Comparison of ENCODE assay signal across 25 cellular contexts in the genomic region with DNA sequence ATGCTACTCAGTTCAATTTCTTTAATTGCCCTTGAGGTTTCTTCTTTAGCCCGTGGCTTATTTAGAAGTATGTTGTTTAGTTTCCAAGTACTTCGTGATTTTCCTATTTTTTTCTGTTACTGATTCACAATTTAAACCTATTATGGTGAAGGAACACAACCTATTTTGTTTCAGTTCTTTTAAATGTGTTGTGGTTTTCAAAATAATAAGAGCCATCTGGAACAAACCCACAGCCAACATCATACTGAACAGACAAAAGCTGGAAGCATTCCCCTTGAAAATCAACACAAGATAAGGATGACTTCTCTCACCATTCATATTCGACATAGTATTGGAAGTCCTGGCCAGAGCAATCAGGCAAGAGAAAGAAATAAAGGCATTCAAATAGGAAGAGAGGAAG.
DNase-seq lines count a peak whose midpoint lies in the region; FAIRE-seq and TF ChIP-seq lines count a peak whose summit lies in the region.
"Had no signal": no experiment of that assay in that cellular context is flagged by ENCODE, and none has a peak within 500 bp of the region (broad histone marks: within the 10 kb centered on the region; RNA-seq: fewer than 3 reads in every experiment).

No MANE protein-coding gene starts in this region.

- no peaks in the 10 kb centered on the region for H3K9me3 ChIP-seq in GM23248 (ENCODE audit: low read depth)
- no peaks in the 10 kb centered on the region for H3K9me3 ChIP-seq in astrocyte (ENCODE audit: insufficient read depth, low read depth, low read length)

- no peak overlapping the region for H3K4me3 Mint-ChIP-seq in astrocyte (ENCODE audit: unreplicated experiment)
- no peak overlapping the region for H3K4me3 Mint-ChIP-seq in activated T-cell treated with anti-CD3 and anti-CD28 coated beads, Interleukin-2, amount 50 U/mL, for 24 hours
- H3K4me3 Mint-ChIP-seq: CD8-positive, alpha-beta memory T cell had no signal

- peak; percentile 78 for DNase-seq in AG10803 (ENCODE audit: low read depth)
- DNase-seq in GM23248: peak; percentile 11
- DNase-seq in astrocyte (ENCODE audit: low read depth): peak; percentile 54
- peak; percentile 75 for DNase-seq in fibroblast of the aortic adventitia (ENCODE audit: low read depth)
- DNase-seq in SHP77 treated with DMSO at 0.1 percent for 48 hours (lab: John Stamatoyannopoulos, UW): no peak
- no peak for DNase-seq in frontal cortex (ENCODE audit: low spot score in 2 of 2)
- no peak for DNase-seq in activated T-cell treated with anti-CD3 and anti-CD28 coated beads, Interleukin-2, amount 50 U/mL, for 24 hours
- DNase-seq: 8988T; AML-193; CD8-positive, alpha-beta memory T cell; DMS53; EL; HCEC 1CT; IMR-90; NCI-H1092 treated with DMSO at 0.1 percent for 48 hours; NCI-H1436 treated with DMSO at 0.1 percent for 48 hours; NCI-H1930; NCI-H2171; NCI-H345; NCI-H524; NCI-H774; NK-92 treated with Interleukin-12 subunit alpha and Interleukin-12 subunit beta, amount 100 ng/mL, for 24 hours had no signal

- no peaks in the 10 kb centered on the region for H3K9me2 ChIP-seq in GM23248 (ENCODE audit: insufficient read depth)

- no peak for FAIRE-seq in astrocyte (lab: Jason Lieb, UNC)
- no peak for FAIRE-seq in frontal cortex (lab: Jason Lieb, UNC)
- FAIRE-seq: GM12878 had no signal

- no peaks in the 10 kb centered on the region for H3K36me3 Mint-ChIP-seq in astrocyte (ENCODE audit: low read depth, unreplicated experiment)
- H3K36me3 Mint-ChIP-seq in activated T-cell treated with anti-CD3 and anti-CD28 coated beads, Interleukin-2, amount 50 U/mL, for 24 hours (ENCODE audit: low read depth): no peaks in the 10 kb centered on the region
- H3K36me3 Mint-ChIP-seq: CD8-positive, alpha-beta memory T cell had no signal

- peaks cover 5% of the 10 kb centered on the region for H3K4me1 ChIP-seq in GM23248 (ENCODE audit: insufficient read depth)
- H3K4me1 ChIP-seq in astrocyte (ENCODE audit: insufficient read depth, low read length): no peaks in the 10 kb centered on the region

- peaks cover 15% of the 10 kb centered on the region for H3K4me1 Mint-ChIP-seq in astrocyte (ENCODE audit: low read depth, unreplicated experiment)
- H3K4me1 Mint-ChIP-seq in activated T-cell treated with anti-CD3 and anti-CD28 coated beads, Interleukin-2, amount 50 U/mL, for 24 hours (ENCODE audit: low read depth): no peaks in the 10 kb centered on the region
- H3K4me1 Mint-ChIP-seq: CD8-positive, alpha-beta memory T cell had no signal

- H2AFZ ChIP-seq in GM23248 (no peak overlapping the region), astrocyte (ENCODE audit: low read depth, low read length) (no peak overlapping the region)

- H3K27me3 ChIP-seq in GM23248 (replicated peaks; ENCODE audit: insufficient read depth) (peaks cover 8% of the 10 kb centered on the region), astrocyte (ENCODE audit: insufficient read depth, low read length) (no peaks in the 10 kb centered on the region)

- in situ Hi-C loops in GM23248 (cut with MboI): no loop called here

- H3K27ac ChIP-seq in GM23248: no peak overlapping the region
- no peak overlapping the region for H3K27ac ChIP-seq in astrocyte (ENCODE audit: low read depth, low read length)
- H3K27ac ChIP-seq: C4-2B, KMS-11 had no signal

- H3K36me3 ChIP-seq in GM23248 (ENCODE audit: low read depth) (no peaks in the 10 kb centered on the region), astrocyte (ENCODE audit: insufficient read depth, low read length) (no peaks in the 10 kb centered on the region)

- H3K79me2 ChIP-seq in GM23248 (ENCODE audit: insufficient read depth) (no peaks in the 10 kb centered on the region), astrocyte (ENCODE audit: insufficient read depth, low read length) (no peaks in the 10 kb centered on the region)

- no peak overlapping the region for H3K9ac ChIP-seq in GM23248
- no peak overlapping the region for H3K9ac ChIP-seq in astrocyte (ENCODE audit: low read length)
- H3K9ac ChIP-seq: KMS-11 had no signal

- H3K4me2 ChIP-seq in GM23248 (ENCODE audit: unreplicated experiment) (no peak overlapping the region), astrocyte (ENCODE audit: low read length) (no peak overlapping the region)
- H3K4me2 ChIP-seq: KMS-11 had no signal

- no peak overlapping the region for H3K27ac Mint-ChIP-seq in astrocyte (ENCODE audit: unreplicated experiment)
- H3K27ac Mint-ChIP-seq in activated T-cell treated with anti-CD3 and anti-CD28 coated beads, Interleukin-2, amount 50 U/mL, for 24 hours: no peak overlapping the region
- H3K27ac Mint-ChIP-seq: CD8-positive, alpha-beta memory T cell had no signal

- no peaks in the 10 kb centered on the region for H4K20me1 ChIP-seq in GM23248 (ENCODE audit: insufficient read depth)
- no peaks in the 10 kb centered on the region for H4K20me1 ChIP-seq in astrocyte (ENCODE audit: insufficient read depth, low read length)

- H3K9me3 Mint-ChIP-seq in astrocyte (ENCODE audit: unreplicated experiment): no peaks in the 10 kb centered on the region
- H3K9me3 Mint-ChIP-seq in activated T-cell treated with anti-CD3 and anti-CD28 coated beads, Interleukin-2, amount 50 U/mL, for 24 hours: peaks cover 6% of the 10 kb centered on the region

- H3F3A ChIP-seq in GM23248 (ENCODE audit: insufficient read depth): peaks cover 16% of the 10 kb centered on the region

- no peak overlapping the region for H3K4me3 ChIP-seq in AG10803 (ENCODE audit: low read length)
- no peak overlapping the region for H3K4me3 ChIP-seq in GM23248
- H3K4me3 ChIP-seq in astrocyte (ENCODE audit: insufficient read depth, low read depth, low read length): no peak overlapping the region
- H3K4me3 ChIP-seq in fibroblast of the aortic adventitia (ENCODE audit: low read depth, low read length): no peak overlapping the region
- H3K4me3 ChIP-seq: GM12878 had no signal

- TF ChIP-seq CTCF in AG10803 (conservative IDR thresholded peaks at IDR 0.05; ENCODE audit: low read length): no peak
- TF ChIP-seq CTCF in astrocyte (IDR thresholded peaks at IDR 0.05; ENCODE audit: insufficient read depth, low read depth, low read length): no peak
- no peak for TF ChIP-seq CTCF in fibroblast of the aortic adventitia (IDR thresholded peaks at IDR 0.05; ENCODE audit: insufficient read depth, low read length)

- 1 to 5% methylated on average over 3 of the region's 3 CpGs for WGBS in GM23248 (ENCODE audit: low coverage in 1 of 2, low lambda C conversion rate in 2 of 2, missing lambda C conversion rate in 2 of 2), 2 experiments

- no peaks in the 10 kb centered on the region for H3K27me3 Mint-ChIP-seq in astrocyte (ENCODE audit: low read depth, unreplicated experiment)
- peaks cover 11% of the 10 kb centered on the region for H3K27me3 Mint-ChIP-seq in activated T-cell treated with anti-CD3 and anti-CD28 coated beads, Interleukin-2, amount 50 U/mL, for 24 hours

Comparison
In these comparisons a context has a peak if more than half of its experiments do, and no peak if none do; other contexts are left out.
1. DNase-seq: peak in AG10803 (single experiment), GM23248 (single experiment), astrocyte (single experiment) and fibroblast of the aortic adventitia (single experiment); none in SHP77 treated with DMSO at 0.1 percent for 48 hours (single experiment), frontal cortex (0 of 2) and activated T-cell treated with anti-CD3 and anti-CD28 coated beads, Interleukin-2, amount 50 U/mL, for 24 hours (single experiment).